ENCODE assay signal across 18 cellular contexts in genomic region chr19:7545904-7546303, GRCh38. TPM values are rescaled to one million over a fixed set of nuclear protein-coding genes. Genes with fewer than 3 reads are reported as not detected.
DNase-seq lines count a peak whose midpoint lies in the region; ATAC-seq and TF ChIP-seq lines count a peak whose summit lies in the region.
"Had no signal": no experiment of that assay in that cellular context is flagged by ENCODE, and none has a peak within 500 bp of the region (broad histone marks: within the 10 kb centered on the region; RNA-seq: fewer than 3 reads in every experiment).

No MANE protein-coding gene starts in this region.

- no peaks in the 10 kb centered on the region for H3K9me3 Mint-ChIP-seq in activated naive CD8-positive, alpha-beta T cell treated with anti-CD3 and anti-CD28 coated beads, Interleukin-2, amount 50 U/mL, for 24 hours
- no peaks in the 10 kb centered on the region for H3K9me3 Mint-ChIP-seq in stimulated activated memory B cell treated with anti-CD40 and anti-IgM and Interleukin-4, amounts not matched to agents 10 μg/mL and 1 μg/mL and 100 μg/mL, for 72 hours
- H3K9me3 Mint-ChIP-seq in nephron progenitor cell = no peaks in the 10 kb centered on the region
- H3K9me3 Mint-ChIP-seq: HFFc6, neural crest cell, T-cell had no signal

- no peaks in the 10 kb centered on the region for H3K9me3 ChIP-seq in breast epithelium
- H3K9me3 ChIP-seq: Peyer's patch, tibial artery had no signal

- ATAC-seq in activated CD4-positive, CD25-positive, alpha-beta regulatory T cell treated with anti-CD3 and anti-CD28 coated beads, Interleukin-2, amount 50 U/mL, for 24 hours = peak; percentile 26 to 34
- peak; percentile 80 for ATAC-seq in activated naive CD8-positive, alpha-beta T cell treated with anti-CD3 and anti-CD28 coated beads, Interleukin-2, amount 50 U/mL, for 24 hours
- peak; percentile 75 for ATAC-seq in stimulated activated memory B cell treated with anti-CD40 and anti-IgM and Interleukin-4, amounts not matched to agents 10 μg/mL and 1 μg/mL and 100 μg/mL, for 72 hours
- ATAC-seq in GM19452 (IDR thresholded peaks at IDR 0.05; ENCODE audit: unreplicated experiment) = no peak
- ATAC-seq: T-cell had no signal

- intact Hi-C loops in breast epithelium (cut with DNase I; ENCODE audit: low total_unique reads) = no loop called here

- peaks cover 7% of the 10 kb centered on the region for H3K36me3 ChIP-seq in breast epithelium

- no peaks in the 10 kb centered on the region for H3K27me3 ChIP-seq in breast epithelium
- H3K27me3 ChIP-seq: Peyer's patch, tibial artery had no signal

- no peak for TF ChIP-seq POLR2A in NB4 (IDR thresholded peaks at IDR 0.05; ENCODE audit: extremely low read depth, insufficient read length)
- TF ChIP-seq POLR2A in breast epithelium (IDR thresholded peaks at IDR 0.05) = no peak

- peak overlapping the region; percentile 42 for H3K27ac Mint-ChIP-seq in activated naive CD8-positive, alpha-beta T cell treated with anti-CD3 and anti-CD28 coated beads, Interleukin-2, amount 50 U/mL, for 24 hours
- H3K27ac Mint-ChIP-seq in stimulated activated memory B cell treated with anti-CD40 and anti-IgM and Interleukin-4, amounts not matched to agents 10 μg/mL and 1 μg/mL and 100 μg/mL, for 72 hours = peak overlapping the region; percentile 9
- no peak overlapping the region for H3K27ac Mint-ChIP-seq in nephron progenitor cell
- H3K27ac Mint-ChIP-seq: HFFc6 had no signal

- H3K4me3 Mint-ChIP-seq in activated naive CD8-positive, alpha-beta T cell treated with anti-CD3 and anti-CD28 coated beads, Interleukin-2, amount 50 U/mL, for 24 hours = peak overlapping the region; percentile 7
- peak overlapping the region; percentile 21 for H3K4me3 Mint-ChIP-seq in stimulated activated memory B cell treated with anti-CD40 and anti-IgM and Interleukin-4, amounts not matched to agents 10 μg/mL and 1 μg/mL and 100 μg/mL, for 72 hours
- no peak overlapping the region for H3K4me3 Mint-ChIP-seq in nephron progenitor cell
- H3K4me3 Mint-ChIP-seq: HFFc6, neural crest cell, T-cell had no signal

- H3K4me1 ChIP-seq in breast epithelium = no peaks in the 10 kb centered on the region

- TF ChIP-seq CTCF in NB4 (IDR thresholded peaks at IDR 0.05; ENCODE audit: low read depth, low read length) (no peak), nephron progenitor cell (IDR thresholded peaks at IDR 0.05) (no peak), breast epithelium (IDR thresholded peaks at IDR 0.05) (no peak)

- peaks cover 21% of the 10 kb centered on the region for H3K36me3 Mint-ChIP-seq in activated naive CD8-positive, alpha-beta T cell treated with anti-CD3 and anti-CD28 coated beads, Interleukin-2, amount 50 U/mL, for 24 hours (ENCODE audit: low read depth)
- peaks cover 48% of the 10 kb centered on the region for H3K36me3 Mint-ChIP-seq in stimulated activated memory B cell treated with anti-CD40 and anti-IgM and Interleukin-4, amounts not matched to agents 10 μg/mL and 1 μg/mL and 100 μg/mL, for 72 hours
- H3K36me3 Mint-ChIP-seq in nephron progenitor cell (ENCODE audit: low read depth) = peaks cover 19% of the 10 kb centered on the region

- H3K27me3 Mint-ChIP-seq in activated naive CD8-positive, alpha-beta T cell treated with anti-CD3 and anti-CD28 coated beads, Interleukin-2, amount 50 U/mL, for 24 hours = no peaks in the 10 kb centered on the region
- H3K27me3 Mint-ChIP-seq in stimulated activated memory B cell treated with anti-CD40 and anti-IgM and Interleukin-4, amounts not matched to agents 10 μg/mL and 1 μg/mL and 100 μg/mL, for 72 hours = no peaks in the 10 kb centered on the region
- H3K27me3 Mint-ChIP-seq in nephron progenitor cell (ENCODE audit: low read depth, poor library complexity) = no peaks in the 10 kb centered on the region
- H3K27me3 Mint-ChIP-seq: T-cell had no signal

- no peak for DNase-seq in activated CD4-positive, CD25-positive, alpha-beta regulatory T cell treated with anti-CD3 and anti-CD28 coated beads, Interleukin-2, amount 50 U/mL, for 72 hours
- peak; percentile 76 for DNase-seq in NB4 (ENCODE audit: low read depth)
- DNase-seq in activated naive CD8-positive, alpha-beta T cell treated with anti-CD3 and anti-CD28 coated beads, Interleukin-2, amount 50 U/mL, for 24 hours = no peak
- no peak for DNase-seq in nephron progenitor cell
- no peak for DNase-seq in breast epithelium (ENCODE audit: low spot score in 2 of 2)
- DNase-seq: erythroblast; HFFc6; MM.1S; NCI-H2081; NCI-H526 treated with DMSO at 0.1 percent for 48 hours; Peyer's patch; stimulated activated CD4-positive, alpha-beta T cell treated with anti-CD3 and anti-CD28 coated beads, Interleukin-2, amount 100 ng/mL, for 24 hours; T-cell; tibial artery had no signal

- H3K4me3 ChIP-seq in NB4 (ENCODE audit: low read depth, low read length) (no peak overlapping the region), breast epithelium (no peak overlapping the region)
- H3K4me3 ChIP-seq: Peyer's patch, tibial artery had no signal

- no peak overlapping the region for H3K27ac ChIP-seq in breast epithelium
- H3K27ac ChIP-seq: Peyer's patch, tibial artery had no signal

- peaks cover 19% of the 10 kb centered on the region for H3K4me1 Mint-ChIP-seq in activated naive CD8-positive, alpha-beta T cell treated with anti-CD3 and anti-CD28 coated beads, Interleukin-2, amount 50 U/mL, for 24 hours
- H3K4me1 Mint-ChIP-seq in stimulated activated memory B cell treated with anti-CD40 and anti-IgM and Interleukin-4, amounts not matched to agents 10 μg/mL and 1 μg/mL and 100 μg/mL, for 72 hours = peaks cover 31% of the 10 kb centered on the region
- no peaks in the 10 kb centered on the region for H3K4me1 Mint-ChIP-seq in nephron progenitor cell
- H3K4me1 Mint-ChIP-seq: neural crest cell had no signal

RNA-seq across cellular contexts. Expression of gene PNPLA6, which starts 10.4 kb away (rescaled TPM):
- total RNA-seq in breast epithelium = 10 to 100 TPM; 35.8 to 56.4 (median 45.8) TPM

RNA-seq across cellular contexts. Expression of gene MCOLN1, which starts 23.5 kb away (rescaled TPM):
- total RNA-seq in breast epithelium = 10 to 100 TPM; 11.5 to 35.2 (median 16.4) TPM

RNA-seq across cellular contexts. Expression of gene ZNF358, which starts 30.0 kb away (rescaled TPM):
- total RNA-seq in breast epithelium = 10 to 100 TPM; 34.0 to 65.3 (median 34.7) TPM

RNA-seq across cellular contexts. Expression of gene CAMSAP3, which starts 49.8 kb away (rescaled TPM):
- total RNA-seq in breast epithelium = 10 to 100 TPM in 1 of 3 donors, 1 to 10 TPM in 1, not detected in 1; 5.6 to 14.2 TPM
- total RNA-seq: HFFc6 had no signal

RNA-seq across cellular contexts. Expression of gene PEX11G, which starts 57.1 kb away (rescaled TPM):
- 1 to 10 TPM; 5.4 to 9.8 (median 7.2) TPM for total RNA-seq in breast epithelium
